8 cellular contexts compared by ENCODE assay signal in the genomic region with DNA sequence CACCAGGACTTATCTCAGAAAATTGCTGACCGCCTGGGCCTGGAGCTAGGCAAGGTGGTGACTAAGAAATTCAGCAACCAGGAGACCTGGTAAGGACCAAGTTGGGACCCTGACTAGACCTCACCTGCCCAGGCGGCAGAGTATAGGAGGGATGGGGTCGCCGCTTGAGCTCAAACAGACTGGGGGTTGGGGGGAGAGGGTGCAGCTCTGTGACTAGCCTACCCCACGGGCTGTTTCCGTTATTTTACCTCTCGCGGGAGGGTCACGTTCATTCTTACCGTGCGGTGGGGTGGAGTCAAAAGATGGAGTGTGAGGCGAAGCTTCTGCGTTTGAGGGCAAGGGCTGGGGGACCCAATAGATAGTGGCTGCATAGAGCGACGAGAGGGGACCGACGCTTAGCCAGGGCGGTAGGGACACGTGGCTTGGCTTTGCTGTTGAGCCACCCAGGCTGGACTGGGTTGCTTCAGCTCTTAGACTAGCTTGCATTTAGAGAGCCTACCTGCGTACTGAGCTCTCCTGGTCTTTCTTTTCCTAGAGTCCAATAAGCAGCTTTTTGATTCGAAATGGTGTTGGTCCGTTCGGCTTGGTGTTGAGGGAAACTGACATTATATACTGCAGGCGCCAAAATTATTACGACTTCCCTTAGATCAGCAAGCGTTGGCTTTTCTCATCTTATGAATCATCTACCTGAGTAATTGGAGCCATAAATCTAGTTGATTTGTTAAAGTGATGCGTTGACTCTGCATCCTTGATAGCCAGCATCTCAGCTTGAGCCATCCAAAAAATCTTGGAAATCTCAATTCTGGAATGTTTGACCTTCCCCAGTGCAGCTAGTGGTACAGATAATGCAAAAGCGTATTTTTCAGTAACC. TPM values are rescaled to one million over a fixed set of nuclear protein-coding genes. Genes with fewer than 3 reads are reported as not detected.
DNase-seq lines count a peak whose midpoint lies in the region; ATAC-seq and TF ChIP-seq lines count a peak whose summit lies in the region.

No MANE protein-coding gene starts in this region.

- no peak for TF ChIP-seq CTCF in HL-60 (IDR thresholded peaks at IDR 0.05; ENCODE audit: insufficient read depth, low read length)
- no peak for TF ChIP-seq CTCF in right atrium auricular region (IDR thresholded peaks at IDR 0.05)

- H3K4me3 ChIP-seq in HL-60 (replicated peaks; ENCODE audit: insufficient read depth, low read length) = peak overlapping the region; percentile 58
- H3K4me3 ChIP-seq in right atrium auricular region = peak overlapping the region; percentile 46 to 63

- peak overlapping the region; percentile 92 for H3K4me3 Mint-ChIP-seq in activated naive CD8-positive, alpha-beta T cell treated with anti-CD3 and anti-CD28 coated beads for 36 hours

- H3K27ac Mint-ChIP-seq in activated naive CD8-positive, alpha-beta T cell treated with anti-CD3 and anti-CD28 coated beads for 36 hours = peak overlapping the region; percentile 94

- DNase-seq in COR-L47 (lab: John Stamatoyannopoulos, UW) (peak; percentile 41), HL-60 (ENCODE audit: low read depth in 1 of 2, low spot score in 1 of 2) (peak in 1 of 2 experiments; percentile 49), right atrium auricular region (ENCODE audit: low spot score) (no peak), putamen (ENCODE audit: low spot score) (peak; percentile 14)
- peak; percentile 52 for DNase-seq in activated naive CD8-positive, alpha-beta T cell treated with anti-CD3 and anti-CD28 coated beads for 36 hours

- ATAC-seq in GM19455 (IDR thresholded peaks at IDR 0.05; ENCODE audit: unreplicated experiment) (peak; percentile 48), HG03097 (IDR thresholded peaks at IDR 0.05; ENCODE audit: low FRiP score, unreplicated experiment) (no peak)

- H3K27me3 ChIP-seq in HL-60 (ENCODE audit: insufficient read depth, poor library complexity, severe bottlenecking) = no peaks in the 10 kb centered on the region
- no peaks in the 10 kb centered on the region for H3K27me3 ChIP-seq in right atrium auricular region

- no peaks in the 10 kb centered on the region for H3K36me3 ChIP-seq in right atrium auricular region

- peaks cover 5% of the 10 kb centered on the region for H3K36me3 Mint-ChIP-seq in activated naive CD8-positive, alpha-beta T cell treated with anti-CD3 and anti-CD28 coated beads for 36 hours

- H3K27ac ChIP-seq in HL-60 (replicated peaks) (peak overlapping the region; percentile 85), right atrium auricular region (peak overlapping the region; percentile 72 to 76)

- H3K4me1 Mint-ChIP-seq in activated naive CD8-positive, alpha-beta T cell treated with anti-CD3 and anti-CD28 coated beads for 36 hours = peaks cover 20% of the 10 kb centered on the region

- no peaks in the 10 kb centered on the region for H3K27me3 Mint-ChIP-seq in activated naive CD8-positive, alpha-beta T cell treated with anti-CD3 and anti-CD28 coated beads for 36 hours

- H3K9me3 Mint-ChIP-seq in activated naive CD8-positive, alpha-beta T cell treated with anti-CD3 and anti-CD28 coated beads for 36 hours = no peaks in the 10 kb centered on the region

- no peaks in the 10 kb centered on the region for H3K9me3 ChIP-seq in right atrium auricular region

- no peaks in the 10 kb centered on the region for H3K4me1 ChIP-seq in right atrium auricular region

- peak; percentile 33; the same call in 1 of the 2 replicates for TF ChIP-seq POLR2A in Raji (IDR thresholded peaks at IDR 0.05; ENCODE audit: insufficient read depth, low read depth, low read length)

RNA-seq across cellular contexts. Expression of a gene that starts 0.6 kb away (rescaled TPM):
- total RNA-seq in activated naive CD8-positive, alpha-beta T cell treated with anti-CD3 and anti-CD28 coated beads for 36 hours = 100 to 1,000 TPM; 123 to 129 TPM
- 10 to 100 TPM; 19.0 to 23.8 TPM for total RNA-seq in right atrium auricular region

Comparison
In these comparisons a context has a peak if more than half of its experiments do, and no peak if none do; other contexts are left out.
1. RNA of a gene that starts 0.6 kb away (total RNA-seq): 123 to 129 TPM in activated naive CD8-positive, alpha-beta T cell treated with anti-CD3 and anti-CD28 coated beads for 36 hours; 19.0 to 23.8 TPM in right atrium auricular region; every median in the first group is over 4 times any median in the second.